26 cellular contexts compared by ENCODE assay signal in genomic region chr11:134079317-134079716, GRCh38. TPM values are rescaled to one million over a fixed set of nuclear protein-coding genes. Genes with fewer than 3 reads are reported as not detected.
"Had no signal": no experiment of that assay in that cellular context is flagged by ENCODE, and none has a peak within 500 bp of the region (broad histone marks: within the 10 kb centered on the region; RNA-seq: fewer than 3 reads in every experiment).

No MANE protein-coding gene starts in this region.

- H3K27ac ChIP-seq: body of pancreas, KMS-11 had no signal

- H3K36me3 ChIP-seq: adrenal gland had no signal

- H3K27me3 ChIP-seq: adrenal gland, body of pancreas had no signal

- H3K9me3 ChIP-seq: adrenal gland had no signal

- H3K27me3 Mint-ChIP-seq: activated B cell treated with CpG ODN at 0.5 μM for 24 hours; activated naive CD8-positive, alpha-beta T cell treated with anti-CD3 and anti-CD28 coated beads for 36 hours; T-helper 17 cell had no signal

- H3K4me1 Mint-ChIP-seq: activated CD4-positive, alpha-beta memory T cell treated with anti-CD3 and anti-CD28 coated beads, Interleukin-2, amount 10 ng/mL, durations not matched to agents 7 days and 5 days; activated CD4-positive, alpha-beta T cell treated with anti-CD3 and anti-CD28 coated beads, Interleukin-2, amount 10 ng/mL, durations not matched to agents 24 days and 14 days; activated naive CD4-positive, alpha-beta T cell treated with anti-CD3 and anti-CD28 coated beads, Interleukin-2, amount 10 ng/mL, durations not matched to agents 7 days and 5 days; activated naive CD8-positive, alpha-beta T cell treated with anti-CD3 and anti-CD28 coated beads for 36 hours had no signal

- H3K4me3 Mint-ChIP-seq: activated B cell treated with CpG ODN at 0.5 μM for 24 hours; activated CD4-positive, alpha-beta memory T cell treated with anti-CD3 and anti-CD28 coated beads, Interleukin-2, amount 10 ng/mL, durations not matched to agents 7 days and 5 days; activated CD4-positive, alpha-beta T cell treated with anti-CD3 and anti-CD28 coated beads, Interleukin-2, amount 10 ng/mL, durations not matched to agents 24 days and 14 days; activated naive CD4-positive, alpha-beta T cell treated with anti-CD3 and anti-CD28 coated beads, Interleukin-2, amount 10 ng/mL, durations not matched to agents 7 days and 5 days; activated naive CD8-positive, alpha-beta T cell treated with anti-CD3 and anti-CD28 coated beads for 36 hours; activated T-cell treated with anti-CD3 and anti-CD28 coated beads, Interleukin-2, amount 50 U/mL, for 72 hours; T-helper 17 cell had no signal

- H3K4me3 ChIP-seq: adrenal gland, body of pancreas had no signal

- H3K27ac Mint-ChIP-seq: activated B cell treated with CpG ODN at 0.5 μM for 24 hours; activated CD4-positive, alpha-beta memory T cell treated with anti-CD3 and anti-CD28 coated beads, Interleukin-2, amount 10 ng/mL, durations not matched to agents 7 days and 5 days; activated CD4-positive, alpha-beta T cell treated with anti-CD3 and anti-CD28 coated beads, Interleukin-2, amount 10 ng/mL, durations not matched to agents 24 days and 14 days; activated naive CD4-positive, alpha-beta T cell treated with anti-CD3 and anti-CD28 coated beads, Interleukin-2, amount 10 ng/mL, durations not matched to agents 7 days and 5 days; activated naive CD8-positive, alpha-beta T cell treated with anti-CD3 and anti-CD28 coated beads for 36 hours; activated T-cell treated with anti-CD3 and anti-CD28 coated beads, Interleukin-2, amount 50 U/mL, for 72 hours; activated T-helper 2 cell treated with anti-CD3 and anti-CD28 coated beads, Interferon-gamma antibody, Interleukin-2, Interleukin-4, amounts not matched to agents 10 μg/mL and 5 μg/mL and 100 μg/mL, durations not matched to agents 14 hours and 24 hours and 36 hours; T-helper 17 cell had no signal

- ATAC-seq: activated T-cell treated with anti-CD3 and anti-CD28 coated beads, Interleukin-2, amount 50 U/mL, for 72 hours; body of pancreas; T-helper 17 cell had no signal

- DNase-seq: activated B cell treated with CpG ODN at 0.5 μM for 24 hours; activated CD4-positive, alpha-beta memory T cell treated with anti-CD3 and anti-CD28 coated beads, Interleukin-2, amount 10 ng/mL, durations not matched to agents 7 days and 5 days; activated CD4-positive, alpha-beta T cell treated with anti-CD3 and anti-CD28 coated beads for 1 hour; activated CD4-positive, alpha-beta T cell treated with anti-CD3 and anti-CD28 coated beads, Interleukin-2, amount 10 ng/mL, durations not matched to agents 24 days and 14 days; activated gamma-delta T cell treated with Interleukin-2 at 50 U/mL for 16 hours; activated naive CD4-positive, alpha-beta T cell treated with anti-CD3 and anti-CD28 coated beads, Interleukin-2, amount 10 ng/mL, durations not matched to agents 7 days and 5 days; activated naive CD8-positive, alpha-beta T cell treated with anti-CD3 and anti-CD28 coated beads for 36 hours; activated T-cell treated with anti-CD3 and anti-CD28 coated beads, Interleukin-2, amount 50 U/mL, for 72 hours; adrenal gland; aorta; body of pancreas; NCI-H1092; NCI-H1417 treated with DMSO at 0.1 percent for 48 hours; NCI-H1694; NCI-H2029; NCI-H2107; NCI-H2171 treated with DMSO at 0.1 percent for 48 hours; NCI-H226; NCI-H526; NCI-H774; SIG-M5; T-helper 17 cell; T1000 had no signal

- H3K4me2 ChIP-seq: KMS-11 had no signal

- H3K4me1 ChIP-seq: body of pancreas had no signal

RNA-seq across cellular contexts. Expression of gene JAM3, which starts 10.4 kb away (rescaled TPM):
- total RNA-seq: OCI-LY7 had no signal
